25 cellular contexts compared by ENCODE assay signal in genomic region chr15:63638828-63639227, GRCh38. TPM values are rescaled to one million over a fixed set of nuclear protein-coding genes. Genes with fewer than 3 reads are reported as not detected.
DNase-seq lines count a peak whose midpoint lies in the region; ATAC-seq, FAIRE-seq and TF ChIP-seq lines count a peak whose summit lies in the region.
"Had no signal": no experiment of that assay in that cellular context is flagged by ENCODE, and none has a peak within 500 bp of the region (broad histone marks: within the 10 kb centered on the region; RNA-seq: fewer than 3 reads in every experiment).

No MANE protein-coding gene starts in this region.

- TF ChIP-seq POLR2A in GM12878 (IDR thresholded peaks at IDR 0.05; ENCODE audit: low read depth, low read length): no peak
- TF ChIP-seq POLR2A in HepG2 (IDR thresholded peaks at IDR 0.05; ENCODE audit: insufficient read depth in 1 of 2, low read depth in 2 of 2, low read length in 2 of 2): no peak

- WGBS in GM12878 (ENCODE audit: insufficient coverage, insufficient replicate concordance, low lambda C conversion rate, missing lambda C conversion rate): 95% methylated on average over 1 of the region's 1 CpG
- 95% methylated on average over 1 of the region's 1 CpG for WGBS in HepG2 (ENCODE audit: low lambda C conversion rate)

- TF ChIP-seq CTCF in GM12878 (IDR thresholded peaks at IDR 0.05 in 2 of 3, conservative IDR thresholded peaks at IDR 0.05 in 1 of 3; ENCODE audit: control insufficient read depth in 2 of 3, extremely low read depth in 1 of 3, insufficient read depth in 1 of 3, low read depth in 3 of 3, low read length in 3 of 3) (no peak), RWPE1 (conservative IDR thresholded peaks at IDR 0.05; ENCODE audit: low read depth) (no peak), HepG2 (CRISPR knock-in tag; IDR thresholded peaks at IDR 0.05) (no peak)

- H3K4me1 ChIP-seq in GM12878 (ENCODE audit: control insufficient read depth, insufficient read depth, low read length) (no peaks in the 10 kb centered on the region), HepG2 (ENCODE audit: insufficient read depth, low read length) (no peaks in the 10 kb centered on the region)
- H3K4me1 ChIP-seq: A549, BE2C, Caco-2 had no signal

- ATAC-seq in activated T-cell treated with anti-CD3 and anti-CD28 coated beads, Interleukin-2, amount 50 U/mL, for 4 hours: peak; percentile 72 to 79
- ATAC-seq in GM12878 (peak; percentile 38; the same call in 2 of the 3 replicates), HepG2 (no peak)
- ATAC-seq: A549, Right ventricle myocardium inferior had no signal

- H3K79me2 ChIP-seq in GM12878 (ENCODE audit: control insufficient read depth, insufficient read depth, low read length): no peaks in the 10 kb centered on the region
- H3K79me2 ChIP-seq in HepG2 (ENCODE audit: insufficient read depth, low read length): no peaks in the 10 kb centered on the region

- H3K9ac ChIP-seq in GM12878 (ENCODE audit: control insufficient read depth, insufficient read depth, low read length): no peak overlapping the region
- no peak overlapping the region for H3K9ac ChIP-seq in HepG2 (ENCODE audit: insufficient read depth, low read depth, low read length)
- H3K9ac ChIP-seq: GM23248 had no signal

- BruUV-seq in GM12878 (replicated peaks; lab: Mats Ljungman, UMichigan) (no TSS peak), HepG2 (replicated peaks; lab: Mats Ljungman, UMichigan) (no TSS peak)

- H3K27me3 ChIP-seq in GM12878 (replicated peaks in 1 of 2; ENCODE audit: control insufficient read depth in 2 of 2, insufficient read depth in 2 of 2, low read length in 1 of 2): no peaks in the 10 kb centered on the region
- no peaks in the 10 kb centered on the region for H3K27me3 ChIP-seq in HepG2 (ENCODE audit: control insufficient read depth in 1 of 2, insufficient read depth in 2 of 2, low read length in 2 of 2)
- H3K27me3 ChIP-seq: BE2C had no signal

- no peak overlapping the region for H3K4me3 ChIP-seq in GM12878
- no peak overlapping the region for H3K4me3 ChIP-seq in HepG2 (replicated peaks in 1 of 3; ENCODE audit: insufficient read depth in 1 of 3, low read depth in 2 of 3, low read length in 3 of 3)
- H3K4me3 ChIP-seq: A549, GM23248 had no signal

- SMC1A ChIA-PET in GM12878 (lab: Charles Lee; ENCODE audit: uncharacterized antibody, unreplicated experiment): interaction anchor here (0.6 to 5.9 kb wide), 6 partner anchors 10 to 429 kb away, joined by 3 to 43 read pairs (median 3); no protein-coding TSS in a partner anchor

- RAD21 ChIA-PET in GM12878 (lab: Charles Lee; ENCODE audit: unreplicated experiment): no interaction called here

- H3K36me3 ChIP-seq in GM12878 (ENCODE audit: control insufficient read depth in 2 of 2, insufficient read depth in 2 of 2, low read length in 1 of 2) (peaks cover 10 to 36% of the 10 kb centered on the region in 2 experiments), HepG2 (replicated peaks in 1 of 2; ENCODE audit: control insufficient read depth in 1 of 2, insufficient read depth in 2 of 2, low read length in 2 of 2) (peaks cover 7 to 52% of the 10 kb centered on the region in 2 experiments; a peak in 3 of 5 replicates)

- H2AFZ ChIP-seq in GM12878 (ENCODE audit: control insufficient read depth, low read depth, low read length) (no peak overlapping the region), HepG2 (ENCODE audit: low read length) (no peak overlapping the region)
- H2AFZ ChIP-seq: GM23248 had no signal

- no peak overlapping the region for H3K4me3 Mint-ChIP-seq in activated T-cell treated with anti-CD3 and anti-CD28 coated beads, Interleukin-2, amount 50 U/mL, for 4 hours
- H3K4me3 Mint-ChIP-seq: CD4-positive, alpha-beta memory T cell; H9; HFFc6 had no signal

- no peak overlapping the region for H3K27ac ChIP-seq in GM12878 (ENCODE audit: control insufficient read depth, insufficient read depth)
- no peak overlapping the region for H3K27ac ChIP-seq in RWPE1
- H3K27ac ChIP-seq in HepG2 (ENCODE audit: extremely low read length, insufficient read depth, low read length): no peak overlapping the region
- H3K27ac ChIP-seq: A549, GM23248 had no signal

- H4K20me1 ChIP-seq in GM12878 (ENCODE audit: control insufficient read depth, insufficient read depth) (no peaks in the 10 kb centered on the region), HepG2 (ENCODE audit: insufficient read depth, low read length) (no peaks in the 10 kb centered on the region)

- peaks cover 31% of the 10 kb centered on the region for H3K36me3 Mint-ChIP-seq in activated T-cell treated with anti-CD3 and anti-CD28 coated beads, Interleukin-2, amount 50 U/mL, for 4 hours (ENCODE audit: insufficient read depth)

- H3K4me2 ChIP-seq in GM12878 (ENCODE audit: control insufficient read depth, insufficient read depth): no peak overlapping the region
- H3K4me2 ChIP-seq in HepG2 (ENCODE audit: low read depth, low read length): no peak overlapping the region
- H3K4me2 ChIP-seq: A549 had no signal

- no peak for DNase-seq in activated T-cell treated with anti-CD3 and anti-CD28 coated beads, Interleukin-2, amount 50 U/mL, for 4 hours
- no peak for DNase-seq in activated T-cell treated with anti-CD3 and anti-CD28 coated beads for 4 hours
- peak; percentile 6 for DNase-seq in CD1c-positive myeloid dendritic cell (ENCODE audit: extremely low spot score)
- DNase-seq in GM18507 (ENCODE audit: extremely low spot score, insufficient read length, low read depth): no peak
- DNase-seq in GM12878 (ENCODE audit: low read depth, low spot score): no peak
- no peak for DNase-seq in RWPE1 (ENCODE audit: low spot score)
- no peak for DNase-seq in DMS114 treated with DMSO at 0.1 percent for 48 hours (lab: John Stamatoyannopoulos, UW; ENCODE audit: unreplicated experiment)
- no peak for DNase-seq in HepG2 (ENCODE audit: low spot score)
- DNase-seq: BE2C; Caco-2; CD4-positive, alpha-beta memory T cell; DMS 273 treated with DMSO at 0.1 percent for 48 hours; DND-41; GM23248; H9; HFFc6; Kasumi-1; NCI-H1694; NCI-H2081; NCI-H2171 treated with DMSO at 0.1 percent for 48 hours; NCI-H524 treated with DMSO at 0.1 percent for 48 hours; NCI-H82 had no signal

- peaks cover 11% of the 10 kb centered on the region for H3K4me1 Mint-ChIP-seq in activated T-cell treated with anti-CD3 and anti-CD28 coated beads, Interleukin-2, amount 50 U/mL, for 4 hours (ENCODE audit: low read depth)
- H3K4me1 Mint-ChIP-seq: H9 had no signal

- TF ChIP-seq RAD21 in GM12878 (IDR thresholded peaks at IDR 0.05; ENCODE audit: insufficient read depth, low read depth, low read length): no peak
- TF ChIP-seq RAD21 in HepG2 (CRISPR knock-in tag; IDR thresholded peaks at IDR 0.05): no peak

- in situ Hi-C loops in GM12878 (cut with MboI): no loop called here
- in situ Hi-C loops in HepG2 (cut with HindIII; ENCODE audit: extremely low pct_ligation_motif_present, low pct_unique_long_range_greater_than_20kb): no loop called here

- no peaks in the 10 kb centered on the region for H3K27me3 Mint-ChIP-seq in activated T-cell treated with anti-CD3 and anti-CD28 coated beads, Interleukin-2, amount 50 U/mL, for 4 hours (ENCODE audit: low read depth)
- H3K27me3 Mint-ChIP-seq: CD4-positive, alpha-beta memory T cell had no signal

- intact Hi-C loops in GM12878 (cut with micrococcal nuclease; ENCODE audit: unreplicated experiment) (no loop called here), HepG2 (cut with micrococcal nuclease; ENCODE audit: unreplicated experiment) (loop anchor here (10.0 kb wide), 1 partner anchor 66 kb away; no protein-coding TSS in a partner anchor)

- no peaks in the 10 kb centered on the region for H3K9me3 ChIP-seq in GM12878 (replicated peaks; ENCODE audit: control insufficient read depth, insufficient read depth, low read length)
- H3K9me3 ChIP-seq in HepG2 (ENCODE audit: low read length): no peaks in the 10 kb centered on the region
- H3K9me3 ChIP-seq: A549, BE2C, Caco-2 had no signal

- CTCF ChIA-PET in GM12878 (lab: Yijun Ruan, JAX): interaction anchor here (0.6 to 1.5 kb wide), 3 partner anchors 12 to 147 kb away, joined by 3 to 8 read pairs (median 4); no protein-coding TSS in a partner anchor
- CTCF ChIA-PET in RWPE1 (lab: Yijun Ruan, JAX): no interaction called here
- CTCF ChIA-PET in HepG2 (lab: Yijun Ruan, JAX; ENCODE audit: low intra/inter-chr PET ratio, low total read pairs): no interaction called here

- FAIRE-seq in GM18507 (lab: Jason Lieb, UNC) (peak; percentile 33), GM12878 (lab: Jason Lieb, UNC) (no peak), HepG2 (lab: Jason Lieb, UNC) (no peak)
- FAIRE-seq: RCC 7860 had no signal

- TF ChIP-seq EP300 in GM12878 (IDR thresholded peaks at IDR 0.05; ENCODE audit: borderline replicate concordance in 1 of 2, control insufficient read depth in 1 of 2, low read depth in 2 of 2, low read length in 2 of 2) (no peak), HepG2 (IDR thresholded peaks at IDR 0.05; ENCODE audit: low read depth in 2 of 2, low read length in 2 of 2) (no peak), HepG2 (CRISPR knock-in tag; IDR thresholded peaks at IDR 0.05; ENCODE audit: borderline replicate concordance) (no peak)

- no peaks in the 10 kb centered on the region for H3K9me3 Mint-ChIP-seq in activated T-cell treated with anti-CD3 and anti-CD28 coated beads, Interleukin-2, amount 50 U/mL, for 4 hours
- H3K9me3 Mint-ChIP-seq: H9, HFFc6 had no signal

- POLR2A ChIA-PET in GM12878 (lab: Charles Lee) (interaction anchor here (0.6 kb wide), 1 partner anchor 11 kb away, joined by 3 read pairs; no protein-coding TSS in a partner anchor), RWPE1 (lab: Yijun Ruan, JAX; ENCODE audit: low non-redundant PET) (no interaction called here), HepG2 (lab: Yijun Ruan, JAX) (no interaction called here)

RNA-seq across cellular contexts. Expression of gene FBXL22, which starts 41.6 kb away (rescaled TPM):
- total RNA-seq in activated T-cell treated with anti-CD3 and anti-CD28 coated beads, Interleukin-2, amount 50 U/mL, for 4 hours: 1 to 10 TPM in 1 of 3 donors, under 1 TPM in 2; 0.79 to 1.2 (median 0.87) TPM
- total RNA-seq in GM12878 (2013; cell fraction: nucleolus; rRNA removed): 1.2 and 2.1 TPM in 2 replicates
- total RNA-seq in GM12878 (2014; rRNA removed) (0.62 and 0.87 TPM in 2 replicates), GM12878 (2014; rRNA removed; fragmentation: Illumina TruSeq; extraction: Trizol) (0.28 and 0.40 TPM in 2 replicates), GM12878 (2021) (0.45 and 0.82 TPM in 2 replicates), HepG2 (2016; rRNA removed; fragmentation: Illumina TruSeq; extraction: Trizol) (0.20 and 0.33 TPM in 2 replicates)
- polyA plus RNA-seq in GM12878 (2011; ENCODE audit: low read depth): 0.16 TPM
- polyA plus RNA-seq in GM12878 (2011; rRNA removed) (0.10 and 0.24 TPM in 2 replicates), GM12878 (2014; fragmentation: Illumina TruSeq; extraction: Trizol) (0.24 and 0.41 TPM in 2 replicates), GM12878 (2014; fragmentation: Nextera tagmentation; extraction: Ambion mirVana) (under 1 TPM; 0.05 to 0.07 TPM), GM12878 (2014; rRNA removed) (0.34 and 0.67 TPM in 2 replicates), GM12878 (2016; fragmentation: Nextera tagmentation; extraction: Ambion mirVana) (1 to 10 TPM; 2.4 to 2.6 TPM), HepG2 (2011; rRNA removed) (0.09 and 0.15 TPM in 2 replicates)
- 0.12 and 0.28 TPM in 2 replicates for polyA plus RNA-seq in GM12878 (2011; cell fraction: cytosol; rRNA removed)
- 0.52 and 0.76 TPM in 2 replicates for polyA plus RNA-seq in GM12878 (2011; cell fraction: nucleus; rRNA removed)
- polyA plus RNA-seq in GM12878 (2012): 0.52 and 0.57 TPM in 2 replicates
- 0.46 and 0.51 TPM in 2 replicates for polyA minus RNA-seq in GM12878 (2011; rRNA and poly(A)+ RNA removed)
- 1.7 TPM in 1 of 2 replicates, not detected in the other for polyA minus RNA-seq in GM12878 (2011; cell fraction: cytosol; rRNA and poly(A)+ RNA removed)
- polyA minus RNA-seq in GM12878 (2011; cell fraction: nucleus; rRNA and poly(A)+ RNA removed): 2.1 and 2.8 TPM in 2 replicates
- total RNA-seq in HepG2 (2016; cell fraction: cytosol; rRNA removed; fragmentation: Illumina TruSeq; extraction: Trizol; ENCODE audit: low read depth): 0.44 and 0.71 TPM in 2 replicates
- 0.19 and 0.50 TPM in 2 replicates for total RNA-seq in HepG2 (2016; cell fraction: insoluble cytoplasmic fraction; rRNA removed; fragmentation: Illumina TruSeq; extraction: Trizol)
- total RNA-seq in HepG2 (2016; cell fraction: membrane; rRNA removed; fragmentation: Illumina TruSeq; extraction: Trizol): 0.52 and 0.59 TPM in 2 replicates
- 0.47 and 1.1 TPM in 2 replicates for total RNA-seq in HepG2 (2016; cell fraction: nucleus; rRNA removed; fragmentation: Illumina TruSeq; extraction: Trizol)
- 0.18 and 0.27 TPM in 2 replicates for polyA plus RNA-seq in HepG2 (2011; cell fraction: cytosol; rRNA removed)
- polyA plus RNA-seq in HepG2 (2011; cell fraction: nucleus; rRNA removed): 0.43 and 0.68 TPM in 2 replicates
- 0.17 and 0.48 TPM in 2 replicates for polyA plus RNA-seq in HepG2 (2012)
- 0.26 and 0.31 TPM in 2 replicates for polyA plus RNA-seq in HepG2 (2016; cell fraction: cytosol; fragmentation: Illumina TruSeq; extraction: Trizol; ENCODE audit: low read depth)
- 0.45 and 0.47 TPM in 2 replicates for polyA plus RNA-seq in HepG2 (2016; cell fraction: insoluble cytoplasmic fraction; fragmentation: Illumina TruSeq; extraction: Trizol; ENCODE audit: low read depth)
- polyA plus RNA-seq in HepG2 (2016; cell fraction: membrane; fragmentation: Illumina TruSeq; extraction: Trizol; ENCODE audit: low read depth): 0.47 and 0.55 TPM in 2 replicates
- 0.40 and 1.6 TPM in 2 replicates for polyA plus RNA-seq in HepG2 (2016; cell fraction: nucleus; fragmentation: Illumina TruSeq; extraction: Trizol; ENCODE audit: insufficient read depth, low read depth)
- 0.54 and 0.63 TPM in 2 replicates for polyA minus RNA-seq in HepG2 (2011; rRNA and poly(A)+ RNA removed; ENCODE audit: low replicate concordance)
- not detected in 2 replicates for polyA minus RNA-seq in HepG2 (2011; cell fraction: cytosol; rRNA and poly(A)+ RNA removed)
- polyA minus RNA-seq in HepG2 (2011; cell fraction: nucleus; rRNA and poly(A)+ RNA removed): 0.99 and 1.2 TPM in 2 replicates
- total RNA-seq: Caco-2 had no signal
